ENCODE assay signal across 8 cellular contexts in the genomic region with DNA sequence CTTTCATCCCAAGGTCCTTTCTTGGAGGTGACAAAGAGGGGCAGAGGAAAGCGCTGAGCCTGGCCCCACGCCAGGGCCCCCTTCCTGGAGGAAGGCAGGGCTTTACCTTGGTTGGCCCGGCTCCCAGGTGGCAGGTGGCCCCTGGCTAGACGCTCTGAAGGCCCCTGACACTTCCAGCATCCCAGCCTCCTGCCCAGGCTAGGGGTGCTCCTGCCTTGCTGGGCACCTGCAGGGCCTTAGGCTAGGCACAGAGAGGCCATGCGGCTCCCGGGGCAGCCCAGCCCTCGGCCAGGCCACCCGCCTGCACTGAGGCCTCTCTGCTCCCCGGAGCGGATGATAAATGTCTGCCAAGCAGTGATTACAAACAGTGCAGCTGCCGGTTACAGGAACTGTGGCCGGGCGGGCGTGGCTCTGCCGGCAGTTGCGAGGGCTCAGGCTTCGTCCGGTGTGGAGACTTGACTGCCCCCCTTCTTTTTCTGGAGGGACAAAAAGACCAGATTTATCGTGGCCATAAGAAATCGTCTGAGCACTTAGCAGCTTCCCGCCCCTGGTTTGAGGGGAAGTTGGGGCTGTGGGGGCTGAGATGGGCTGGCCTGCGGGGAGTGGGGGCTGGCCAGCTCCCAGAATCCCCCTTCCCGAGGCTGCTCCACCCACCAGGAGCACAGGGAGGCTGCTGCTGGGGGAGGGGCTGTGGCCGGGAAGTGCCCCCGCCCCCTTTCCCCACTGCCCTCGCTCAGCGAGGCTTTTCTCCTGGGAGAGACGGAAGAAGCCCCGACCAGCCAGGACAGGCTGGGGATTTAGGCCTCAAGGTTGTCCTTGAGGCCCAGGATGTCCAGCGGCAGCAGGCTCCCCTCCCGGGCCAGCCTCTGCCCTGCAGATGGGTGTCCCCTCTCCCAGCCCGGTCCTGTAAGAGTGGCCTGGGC. TPM values are rescaled to one million over a fixed set of nuclear protein-coding genes. Genes with fewer than 3 reads are reported as not detected.
A peak's percentile ranks its signal among the peaks of the same experiment; 100 is the strongest.
DNase-seq lines count a peak whose midpoint lies in the region; ATAC-seq and TF ChIP-seq lines count a peak whose summit lies in the region.

No MANE protein-coding gene starts in this region.

- peak; percentile 86 to 95 (median 92) for ATAC-seq in heart right ventricle

- 5 to 6% (median 5%) methylated on average over 32 of the region's 32 CpGs for WGBS in adipose tissue, 3 donors
- WGBS in heart right ventricle, 2 donors = 7 to 9% methylated on average over 32 of the region's 32 CpGs

- peak in 2 of 9 donors; percentile 19 to 20 for TF ChIP-seq CTCF in heart right ventricle (IDR thresholded peaks at IDR 0.05)
- no peak for TF ChIP-seq CTCF in parathyroid adenoma (IDR thresholded peaks at IDR 0.05)

- DNase-seq in HS-27A (ENCODE audit: low read depth) = peak; percentile 2
- peak; percentile 83 for DNase-seq in RKO (ENCODE audit: low spot score)
- DNase-seq in heart right ventricle = peak; percentile 85 to 91
- DNase-seq in NCI-H1694 treated with DMSO at 0.1 percent for 48 hours (lab: John Stamatoyannopoulos, UW) = no peak
- no peak for DNase-seq in NCI-H128 (lab: John Stamatoyannopoulos, UW; ENCODE audit: unreplicated experiment)

- H3K9me3 ChIP-seq in BLaER1 = no peaks in the 10 kb centered on the region
- no peaks in the 10 kb centered on the region for H3K9me3 ChIP-seq in heart right ventricle
- H3K9me3 ChIP-seq in parathyroid adenoma (ENCODE audit: control insufficient read depth, low read length) = no peaks in the 10 kb centered on the region

- H3K27ac ChIP-seq in BLaER1 (peak overlapping the region; percentile 91), adipose tissue (ENCODE audit: low read depth, low read length) (peak overlapping the region; percentile 67), heart right ventricle (peak overlapping the region; percentile 86 to 96 (median 93)), parathyroid adenoma (peak overlapping the region; percentile 80)

- H3K36me3 ChIP-seq in BLaER1 (no peaks in the 10 kb centered on the region), heart right ventricle (no peaks in the 10 kb centered on the region), parathyroid adenoma (ENCODE audit: control insufficient read depth, insufficient read depth, low read length) (no peaks in the 10 kb centered on the region)

- H3K4me1 ChIP-seq in BLaER1 (peaks cover 88% of the 10 kb centered on the region), heart right ventricle (peaks cover 13 to 64% (median 40%) of the 10 kb centered on the region in 9 donors), parathyroid adenoma (no peaks in the 10 kb centered on the region)

- H3K4me2 ChIP-seq in BLaER1 (peak overlapping the region; percentile 98), parathyroid adenoma (ENCODE audit: low read length) (peak overlapping the region; percentile 38)

- H3K79me2 ChIP-seq in parathyroid adenoma = no peaks in the 10 kb centered on the region

- H3K4me3 ChIP-seq in BLaER1 = peak overlapping the region; percentile 66
- H3K4me3 ChIP-seq in heart right ventricle = peak overlapping the region in 9 of 10 donors; percentile 3 to 49 (median 33)
- H3K4me3 ChIP-seq in parathyroid adenoma (ENCODE audit: low read depth, low read length) = no peak overlapping the region

- no peaks in the 10 kb centered on the region for H3K27me3 ChIP-seq in BLaER1
- H3K27me3 ChIP-seq in heart right ventricle = peaks cover 0 to 15% (median 0%) of the 10 kb centered on the region in 7 donors
- no peaks in the 10 kb centered on the region for H3K27me3 ChIP-seq in parathyroid adenoma (ENCODE audit: control insufficient read depth, insufficient read depth, low read length)

- peak overlapping the region; percentile 48 for H2AFZ ChIP-seq in parathyroid adenoma

- intact Hi-C loops in heart right ventricle (cut with DNase I) = loop anchor here in 1 of 10 donors (1.0 kb wide), 1 partner anchor 102 kb away; no protein-coding TSS in a partner anchor

- no peaks in the 10 kb centered on the region for H4K20me1 ChIP-seq in BLaER1

- peak overlapping the region; percentile 83 for H3K9ac ChIP-seq in BLaER1
- no peak overlapping the region for H3K9ac ChIP-seq in parathyroid adenoma

RNA-seq across cellular contexts. Expression of a gene that starts 31.6 kb away (rescaled TPM):
- polyA plus RNA-seq in adipose tissue (10 to 100 TPM; 18.6 to 37.1 (median 28.4) TPM), heart right ventricle (100 to 1,000 TPM in 1 of 2 donors, 10 to 100 TPM in 1; 83.8 to 172 TPM)
- 100 to 1,000 TPM in 2 of 10 donors, 10 to 100 TPM in 8; 73.8 to 138 (median 85.4) TPM for total RNA-seq in heart right ventricle

Comparison
In these comparisons a context has a peak if more than half of its experiments do, and no peak if none do; other contexts are left out.
1. DNase-seq: peak in HS-27A (single experiment), RKO (single experiment) and heart right ventricle (2 of 2); none in NCI-H1694 treated with DMSO at 0.1 percent for 48 hours (single experiment) and NCI-H128 (single experiment).
2. Peak in every context shown above with its lines, with median percentiles within 50 percentile points of each other: H3K27ac ChIP-seq.